2 cellular contexts compared by ENCODE assay signal in genomic region chr12:65720136-65720535, GRCh38.
TF ChIP-seq lines count a peak whose summit lies in the region.

No MANE protein-coding gene starts in this region.

TF ChIP-seq in HCT116, 20 proteins besides CTCF, POLR2A, EP300 and RAD21 (continued from another document):
- peak; percentile 71; the same call in 1 of the 2 replicates for TF ChIP-seq CBX3 (IDR thresholded peaks at IDR 0.05; ENCODE audit: low read depth)
- no peak for TF ChIP-seq YY1 (IDR thresholded peaks at IDR 0.05; ENCODE audit: extremely low read depth, insufficient replicate concordance, low read depth, low read length)
- TF ChIP-seq EGR1 (IDR thresholded peaks at IDR 0.05; ENCODE audit: low read depth) = peak; percentile 82
- peak; percentile 80 for TF ChIP-seq MAX (IDR thresholded peaks at IDR 0.05)
- TF ChIP-seq TCF7L2 (IDR thresholded peaks at IDR 0.05; ENCODE audit: borderline replicate concordance, extremely low read depth, insufficient read depth, insufficient read length) = no peak
- TF ChIP-seq EZH2 (IDR thresholded peaks at IDR 0.05) = no peak
TF ChIP-seq in HCT116: peak in this region for 6.

TF ChIP-seq in GM23338, 12 proteins besides CTCF, POLR2A, EP300 and RAD21:
- TF ChIP-seq ETS1 (IDR thresholded peaks at IDR 0.05) (no peak), NANOG (IDR thresholded peaks at IDR 0.05; ENCODE audit: borderline replicate concordance) (no peak), POLR2AphosphoS5 (IDR thresholded peaks at IDR 0.05; ENCODE audit: low read depth) (no peak), ZNF331 (CRISPR knock-in tag; IDR thresholded peaks at IDR 0.05; ENCODE audit: low read depth) (no peak), CREB1 (CRISPR knock-in tag; IDR thresholded peaks at IDR 0.05; ENCODE audit: low read depth) (no peak), EZH2phosphoT487 (IDR thresholded peaks at IDR 0.05; ENCODE audit: unreplicated experiment) (no peak), STAT1 (IDR thresholded peaks at IDR 0.05; ENCODE audit: unreplicated experiment) (no peak), ZNF462 (CRISPR knock-in tag; IDR thresholded peaks at IDR 0.05) (no peak), ZNF114 (CRISPR knock-in tag; IDR thresholded peaks at IDR 0.05) (no peak), JUNB (IDR thresholded peaks at IDR 0.05; ENCODE audit: unreplicated experiment) (no peak), EZH2 (IDR thresholded peaks at IDR 0.05; ENCODE audit: low read depth, unreplicated experiment) (no peak)
